10 cellular contexts compared by ENCODE assay signal in the genomic region with DNA sequence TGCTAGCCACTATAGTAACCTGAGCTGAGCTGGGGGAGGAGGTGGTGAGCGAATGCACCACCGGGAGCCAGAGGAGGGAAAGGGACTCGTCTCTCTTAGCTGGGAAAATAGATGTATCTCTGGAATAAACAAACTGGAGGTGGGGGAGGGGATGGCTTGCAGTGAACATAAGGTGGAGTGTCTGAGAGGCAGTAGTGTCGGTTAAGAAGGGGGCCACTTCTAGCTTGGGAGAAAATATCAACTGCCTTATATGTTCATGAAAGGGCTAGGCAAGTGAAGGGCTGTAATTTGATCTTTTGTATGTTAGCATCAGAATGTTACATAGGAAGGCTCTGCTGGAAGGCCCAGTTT. TPM values are rescaled to one million over a fixed set of nuclear protein-coding genes. Genes with fewer than 3 reads are reported as not detected.
A peak's percentile ranks its signal among the peaks of the same experiment; 100 is the strongest.
DNase-seq lines count a peak whose midpoint lies in the region; ATAC-seq, FAIRE-seq and TF ChIP-seq lines count a peak whose summit lies in the region.
"Had no signal": no experiment of that assay in that cellular context is flagged by ENCODE, and none has a peak within 500 bp of the region (broad histone marks: within the 10 kb centered on the region; RNA-seq: fewer than 3 reads in every experiment).

No MANE protein-coding gene starts in this region.

- no peak overlapping the region for H3K4me3 ChIP-seq in HepG2 (replicated peaks in 1 of 3; ENCODE audit: insufficient read depth in 1 of 3, low read depth in 2 of 3, low read length in 3 of 3)
- H3K4me3 ChIP-seq in right lobe of liver: no peak overlapping the region
- H3K4me3 ChIP-seq in SK-N-SH (ENCODE audit: low read depth in 2 of 2, low read length in 1 of 2): peak overlapping the region in 1 of 2 experiments; percentile 74; a peak in 2 of 4 replicates
- peak overlapping the region; percentile 73 to 81 for H3K4me3 ChIP-seq in kidney (ENCODE audit: low read length in 2 of 2)

- no peak overlapping the region for H2AFZ ChIP-seq in HepG2 (ENCODE audit: low read length)
- H2AFZ ChIP-seq in SK-N-SH (ENCODE audit: low read depth): 0 out of 2 replicates have a peak overlapping the region, but pooled peaks have one; percentile 9

- peaks cover 3 to 35% of the 10 kb centered on the region in 2 experiments; a peak in 4 of 5 replicates for H3K27me3 ChIP-seq in HepG2 (ENCODE audit: control insufficient read depth in 1 of 2, insufficient read depth in 2 of 2, low read length in 2 of 2)
- H3K27me3 ChIP-seq in right lobe of liver: no peaks in the 10 kb centered on the region
- no peaks in the 10 kb centered on the region for H3K27me3 ChIP-seq in SK-N-SH (ENCODE audit: insufficient read depth)

- H3K9me3 ChIP-seq in HepG2 (ENCODE audit: low read length): no peaks in the 10 kb centered on the region
- no peaks in the 10 kb centered on the region for H3K9me3 ChIP-seq in right lobe of liver
- H3K9me3 ChIP-seq in SK-N-SH: no peaks in the 10 kb centered on the region
- no peaks in the 10 kb centered on the region for H3K9me3 ChIP-seq in kidney (ENCODE audit: control insufficient read depth in 1 of 2, low read length in 2 of 2)

- no peak for ATAC-seq in HepG2
- ATAC-seq in right lobe of liver: no peak
- no peak for ATAC-seq in activated T-cell treated with anti-CD3 and anti-CD28 coated beads, Interleukin-2, amount 50 U/mL, for 4 hours
- no peak for ATAC-seq in activated CD8-positive, alpha-beta T cell treated with anti-CD3 and anti-CD28 coated beads, Interleukin-2, amount 10 ng/mL, durations not matched to agents 7 days and 5 days
- no peak for ATAC-seq in HG02981 (IDR thresholded peaks at IDR 0.05; ENCODE audit: unreplicated experiment)

- intact Hi-C loops in HepG2 (cut with micrococcal nuclease; ENCODE audit: unreplicated experiment): no loop called here
- intact Hi-C loops in right lobe of liver (cut with DNase I): no loop called here
- intact Hi-C loops in kidney (cut with DNase I): no loop called here

- in situ Hi-C loops in HepG2 (cut with HindIII; ENCODE audit: extremely low pct_ligation_motif_present, low pct_unique_long_range_greater_than_20kb): loop anchor here (25.0 kb wide), 2 partner anchors 104 to 529 kb away; no protein-coding TSS in a partner anchor

- no peak overlapping the region for H3K27ac Mint-ChIP-seq in activated CD8-positive, alpha-beta T cell treated with anti-CD3 and anti-CD28 coated beads, Interleukin-2, amount 10 ng/mL, durations not matched to agents 7 days and 5 days
- H3K27ac Mint-ChIP-seq: CD4-positive, CD25-positive, alpha-beta regulatory T cell had no signal

- H3K9ac ChIP-seq in HepG2 (ENCODE audit: insufficient read depth, low read depth, low read length): no peak overlapping the region
- no peak overlapping the region for H3K9ac ChIP-seq in SK-N-SH
- peak overlapping the region; percentile 59 to 65 for H3K9ac ChIP-seq in kidney (ENCODE audit: low read length in 2 of 2)

- TF ChIP-seq POLR2A in HepG2 (IDR thresholded peaks at IDR 0.05; ENCODE audit: insufficient read depth in 1 of 2, low read depth in 2 of 2, low read length in 2 of 2) (no peak), right lobe of liver (IDR thresholded peaks at IDR 0.05) (no peak)

- peaks cover 7% of the 10 kb centered on the region for H3F3A ChIP-seq in SK-N-SH (replicated peaks; ENCODE audit: insufficient read depth)

- no peak overlapping the region for H3K4me3 Mint-ChIP-seq in activated T-cell treated with anti-CD3 and anti-CD28 coated beads, Interleukin-2, amount 50 U/mL, for 4 hours
- H3K4me3 Mint-ChIP-seq in activated CD8-positive, alpha-beta T cell treated with anti-CD3 and anti-CD28 coated beads, Interleukin-2, amount 10 ng/mL, durations not matched to agents 7 days and 5 days: no peak overlapping the region
- H3K4me3 Mint-ChIP-seq: CD4-positive, CD25-positive, alpha-beta regulatory T cell had no signal

- TF ChIP-seq RAD21 in HepG2 (CRISPR knock-in tag; IDR thresholded peaks at IDR 0.05) (no peak), SK-N-SH (IDR thresholded peaks at IDR 0.05; ENCODE audit: low read length) (no peak)

- no peaks in the 10 kb centered on the region for H3K9me3 Mint-ChIP-seq in activated T-cell treated with anti-CD3 and anti-CD28 coated beads, Interleukin-2, amount 50 U/mL, for 4 hours
- H3K9me3 Mint-ChIP-seq in activated CD8-positive, alpha-beta T cell treated with anti-CD3 and anti-CD28 coated beads, Interleukin-2, amount 10 ng/mL, durations not matched to agents 7 days and 5 days (ENCODE audit: insufficient read depth): no peaks in the 10 kb centered on the region

- no peaks in the 10 kb centered on the region for H3K79me2 ChIP-seq in HepG2 (ENCODE audit: insufficient read depth, low read length)
- H3K79me2 ChIP-seq in SK-N-SH (ENCODE audit: insufficient read depth): peaks cover 52% of the 10 kb centered on the region

- H3K4me1 ChIP-seq in HepG2 (ENCODE audit: insufficient read depth, low read length): no peaks in the 10 kb centered on the region
- H3K4me1 ChIP-seq in right lobe of liver: no peaks in the 10 kb centered on the region
- H3K4me1 ChIP-seq in SK-N-SH (ENCODE audit: control insufficient read depth in 1 of 2, insufficient read depth in 2 of 2, low read depth in 1 of 2, low read length in 1 of 2): peaks cover 29 to 32% of the 10 kb centered on the region in 2 experiments
- peaks cover 16 to 30% of the 10 kb centered on the region in 2 donors for H3K4me1 ChIP-seq in kidney (ENCODE audit: control insufficient read depth in 1 of 2, insufficient read depth in 1 of 2, low read depth in 1 of 2, low read length in 2 of 2)

- no peaks in the 10 kb centered on the region for H3K9me2 ChIP-seq in SK-N-SH

- no peaks in the 10 kb centered on the region for H3K4me1 Mint-ChIP-seq in activated T-cell treated with anti-CD3 and anti-CD28 coated beads, Interleukin-2, amount 50 U/mL, for 4 hours (ENCODE audit: low read depth)
- peaks cover 7% of the 10 kb centered on the region for H3K4me1 Mint-ChIP-seq in activated CD8-positive, alpha-beta T cell treated with anti-CD3 and anti-CD28 coated beads, Interleukin-2, amount 10 ng/mL, durations not matched to agents 7 days and 5 days (ENCODE audit: low read depth)

- no peaks in the 10 kb centered on the region for H3K36me3 Mint-ChIP-seq in activated T-cell treated with anti-CD3 and anti-CD28 coated beads, Interleukin-2, amount 50 U/mL, for 4 hours (ENCODE audit: insufficient read depth)
- peaks cover 2% of the 10 kb centered on the region for H3K36me3 Mint-ChIP-seq in activated CD8-positive, alpha-beta T cell treated with anti-CD3 and anti-CD28 coated beads, Interleukin-2, amount 10 ng/mL, durations not matched to agents 7 days and 5 days (ENCODE audit: low read depth)
- H3K36me3 Mint-ChIP-seq: CD4-positive, CD25-positive, alpha-beta regulatory T cell had no signal

- no peak for FAIRE-seq in HepG2 (lab: Jason Lieb, UNC)
- no peak for FAIRE-seq in kidney (lab: Jason Lieb, UNC)

- TF ChIP-seq EP300 in HepG2 (IDR thresholded peaks at IDR 0.05; ENCODE audit: low read depth in 2 of 2, low read length in 2 of 2) (no peak), HepG2 (CRISPR knock-in tag; IDR thresholded peaks at IDR 0.05; ENCODE audit: borderline replicate concordance) (no peak), SK-N-SH (IDR thresholded peaks at IDR 0.05; ENCODE audit: borderline replicate concordance in 1 of 2, low read depth in 1 of 2, low read length in 1 of 2) (no peak)

- no peak overlapping the region for H3K27ac ChIP-seq in HepG2 (ENCODE audit: extremely low read length, insufficient read depth, low read length)
- no peak overlapping the region for H3K27ac ChIP-seq in right lobe of liver
- H3K27ac ChIP-seq in SK-N-SH (ENCODE audit: low read depth in 2 of 2, low read length in 1 of 2): peak overlapping the region in 1 of 2 experiments; percentile 40; a peak in 2 of 4 replicates
- H3K27ac ChIP-seq in kidney (ENCODE audit: low read depth in 2 of 2, low read length in 2 of 2): peak overlapping the region; percentile 44 to 93

- BruUV-seq in HepG2 (replicated peaks; lab: Mats Ljungman, UMichigan): no TSS peak

- H3K4me2 ChIP-seq in HepG2 (ENCODE audit: low read depth, low read length): no peak overlapping the region
- H3K4me2 ChIP-seq in SK-N-SH: peak overlapping the region; percentile 93

- H4K20me1 ChIP-seq in HepG2 (ENCODE audit: insufficient read depth, low read length): peaks cover 2% of the 10 kb centered on the region
- no peaks in the 10 kb centered on the region for H4K20me1 ChIP-seq in SK-N-SH (ENCODE audit: insufficient read depth)

- POLR2A ChIA-PET in HepG2 (lab: Yijun Ruan, JAX) (no interaction called here), SK-N-SH (lab: Yijun Ruan, JAX) (no interaction called here)
- POLR2A ChIA-PET in activated CD8-positive, alpha-beta T cell treated with anti-CD3 and anti-CD28 coated beads, Interleukin-2, amount 10 ng/mL, durations not matched to agents 7 days and 5 days (lab: Charles Lee): no interaction called here

- CTCF ChIA-PET in HepG2 (lab: Yijun Ruan, JAX; ENCODE audit: low intra/inter-chr PET ratio, low total read pairs) (no interaction called here), SK-N-SH (lab: Yijun Ruan, JAX) (interaction anchor here (0.6 kb wide), 1 partner anchor 374 kb away, joined by 3 read pairs; no protein-coding TSS in a partner anchor)
- CTCF ChIA-PET in activated CD8-positive, alpha-beta T cell treated with anti-CD3 and anti-CD28 coated beads, Interleukin-2, amount 10 ng/mL, durations not matched to agents 7 days and 5 days (lab: Charles Lee): interaction anchor here (1.0 to 1.4 kb wide), 3 partner anchors 36 to 530 kb away, joined by 3 to 6 read pairs (median 3); no protein-coding TSS in a partner anchor

- H3K36me3 ChIP-seq in HepG2 (replicated peaks in 1 of 2; ENCODE audit: control insufficient read depth in 1 of 2, insufficient read depth in 2 of 2, low read length in 2 of 2): no peaks in the 10 kb centered on the region
- no peaks in the 10 kb centered on the region for H3K36me3 ChIP-seq in right lobe of liver
- H3K36me3 ChIP-seq in SK-N-SH (replicated peaks in 1 of 2; ENCODE audit: control insufficient read depth in 1 of 2, insufficient read depth in 2 of 2, low read length in 1 of 2): no peaks in the 10 kb centered on the region
- no peaks in the 10 kb centered on the region for H3K36me3 ChIP-seq in kidney (ENCODE audit: control insufficient read depth in 1 of 2, insufficient read depth in 2 of 2, low read length in 2 of 2)

- 9% methylated on average over 4 of the region's 4 CpGs for WGBS in HepG2 (ENCODE audit: low lambda C conversion rate)
- WGBS in right lobe of liver (ENCODE audit: insufficient coverage, low coverage, low lambda C conversion rate, missing lambda C conversion rate): 83% methylated on average over 4 of the region's 4 CpGs
- 61% methylated on average over 4 of the region's 4 CpGs for WGBS in SK-N-SH (ENCODE audit: low lambda C conversion rate)

- DNase-seq in HepG2 (ENCODE audit: low spot score): no peak
- DNase-seq in right lobe of liver: no peak
- DNase-seq in SK-N-SH: no peak
- DNase-seq in kidney: no peak
- no peak for DNase-seq in activated T-cell treated with anti-CD3 and anti-CD28 coated beads, Interleukin-2, amount 50 U/mL, for 4 hours
- no peak for DNase-seq in activated CD8-positive, alpha-beta T cell treated with anti-CD3 and anti-CD28 coated beads, Interleukin-2, amount 10 ng/mL, durations not matched to agents 7 days and 5 days
- DNase-seq in activated CD8-positive, alpha-beta memory T cell treated with anti-CD3 and anti-CD28 coated beads, Interleukin-2, amount 50 U/mL, for 4 hours: no peak
- DNase-seq: caudate nucleus; CD4-positive, CD25-positive, alpha-beta regulatory T cell had no signal

- TF ChIP-seq CTCF in HepG2 (CRISPR knock-in tag; IDR thresholded peaks at IDR 0.05) (no peak), right lobe of liver (IDR thresholded peaks at IDR 0.05) (no peak), SK-N-SH (IDR thresholded peaks at IDR 0.05) (no peak), kidney (IDR thresholded peaks at IDR 0.05; ENCODE audit: borderline replicate concordance, extremely low read depth, insufficient read depth) (no peak)

- peaks cover 12% of the 10 kb centered on the region for H3K27me3 Mint-ChIP-seq in activated T-cell treated with anti-CD3 and anti-CD28 coated beads, Interleukin-2, amount 50 U/mL, for 4 hours (ENCODE audit: low read depth)
- peaks cover 23% of the 10 kb centered on the region for H3K27me3 Mint-ChIP-seq in activated CD8-positive, alpha-beta T cell treated with anti-CD3 and anti-CD28 coated beads, Interleukin-2, amount 10 ng/mL, durations not matched to agents 7 days and 5 days (ENCODE audit: low read depth)

RNA-seq across cellular contexts. Expression of a gene that starts 2.2 kb away (rescaled TPM):
- total RNA-seq in HepG2 (2016; rRNA removed; fragmentation: Illumina TruSeq; extraction: Trizol): 0.18 and 0.20 TPM in 2 replicates
- total RNA-seq in HepG2 (2016; cell fraction: cytosol; rRNA removed; fragmentation: Illumina TruSeq; extraction: Trizol; ENCODE audit: low read depth): 2.5 and 2.7 TPM in 2 replicates
- total RNA-seq in HepG2 (2016; cell fraction: insoluble cytoplasmic fraction; rRNA removed; fragmentation: Illumina TruSeq; extraction: Trizol): 0.15 and 0.16 TPM in 2 replicates
- total RNA-seq in HepG2 (2016; cell fraction: membrane; rRNA removed; fragmentation: Illumina TruSeq; extraction: Trizol): 0.31 and 0.62 TPM in 2 replicates
- total RNA-seq in HepG2 (2016; cell fraction: nucleus; rRNA removed; fragmentation: Illumina TruSeq; extraction: Trizol): 1.1 and 1.3 TPM in 2 replicates
- 0.65 and 0.73 TPM in 2 replicates for polyA plus RNA-seq in HepG2 (2011; rRNA removed)
- polyA plus RNA-seq in HepG2 (2011; cell fraction: cytosol; rRNA removed): 0.20 and 0.42 TPM in 2 replicates
- 1.8 TPM in 2 replicates for polyA plus RNA-seq in HepG2 (2011; cell fraction: nucleus; rRNA removed)
- polyA plus RNA-seq in HepG2 (2012): 0.93 and 2.0 TPM in 2 replicates
- not detected in 2 replicates for polyA plus RNA-seq in HepG2 (2016; cell fraction: cytosol; fragmentation: Illumina TruSeq; extraction: Trizol; ENCODE audit: low read depth)
- 0.05 and 0.09 TPM in 2 replicates for polyA plus RNA-seq in HepG2 (2016; cell fraction: insoluble cytoplasmic fraction; fragmentation: Illumina TruSeq; extraction: Trizol; ENCODE audit: low read depth)
- 0.08 TPM in 1 of 2 replicates, not detected in the other for polyA plus RNA-seq in HepG2 (2016; cell fraction: membrane; fragmentation: Illumina TruSeq; extraction: Trizol; ENCODE audit: low read depth)
- polyA plus RNA-seq in HepG2 (2016; cell fraction: nucleus; fragmentation: Illumina TruSeq; extraction: Trizol; ENCODE audit: insufficient read depth, low read depth): 0.08 and 0.32 TPM in 2 replicates
- 2.0 and 2.9 TPM in 2 replicates for polyA minus RNA-seq in HepG2 (2011; rRNA and poly(A)+ RNA removed; ENCODE audit: low replicate concordance)
- 0.26 and 1.1 TPM in 2 replicates for polyA minus RNA-seq in HepG2 (2011; cell fraction: cytosol; rRNA and poly(A)+ RNA removed)
- 6.8 and 10.6 TPM in 2 replicates for polyA minus RNA-seq in HepG2 (2011; cell fraction: nucleus; rRNA and poly(A)+ RNA removed)
- 10 to 100 TPM; 14.3 to 29.1 (median 16.6) TPM for total RNA-seq in right lobe of liver
- 3.0 and 3.1 TPM in 2 replicates for polyA plus RNA-seq in SK-N-SH (2012; rRNA removed)
- 2.8 and 3.0 TPM in 2 replicates for polyA plus RNA-seq in SK-N-SH (2012; cell fraction: cytosol; rRNA removed)
- polyA plus RNA-seq in SK-N-SH (2012; cell fraction: nucleus; rRNA removed): 2.8 and 4.3 TPM in 2 replicates
- total RNA-seq in kidney: 71.7 TPM
- polyA plus RNA-seq in kidney (ENCODE audit: insufficient read depth, low read depth, low replicate concordance): 2.7 TPM
- 1 to 10 TPM; 6.2 to 9.2 (median 7.6) TPM for total RNA-seq in activated T-cell treated with anti-CD3 and anti-CD28 coated beads, Interleukin-2, amount 50 U/mL, for 4 hours
- 1 to 10 TPM; 7.0 to 8.4 TPM for total RNA-seq in activated CD8-positive, alpha-beta T cell treated with anti-CD3 and anti-CD28 coated beads, Interleukin-2, amount 10 ng/mL, durations not matched to agents 7 days and 5 days

Comparison
In these comparisons a context has a peak if more than half of its experiments do, and no peak if none do; other contexts are left out.
1. H3K27ac ChIP-seq: peak in kidney (2 of 2); none in HepG2 (single experiment) and right lobe of liver (0 of 3).
2. H3K4me3 ChIP-seq: peak in kidney (2 of 2); none in HepG2 (0 of 3) and right lobe of liver (0 of 3).
3. H3K9ac ChIP-seq: peak in kidney (2 of 2); none in HepG2 (single experiment) and SK-N-SH (single experiment).